In the genomic region with DNA sequence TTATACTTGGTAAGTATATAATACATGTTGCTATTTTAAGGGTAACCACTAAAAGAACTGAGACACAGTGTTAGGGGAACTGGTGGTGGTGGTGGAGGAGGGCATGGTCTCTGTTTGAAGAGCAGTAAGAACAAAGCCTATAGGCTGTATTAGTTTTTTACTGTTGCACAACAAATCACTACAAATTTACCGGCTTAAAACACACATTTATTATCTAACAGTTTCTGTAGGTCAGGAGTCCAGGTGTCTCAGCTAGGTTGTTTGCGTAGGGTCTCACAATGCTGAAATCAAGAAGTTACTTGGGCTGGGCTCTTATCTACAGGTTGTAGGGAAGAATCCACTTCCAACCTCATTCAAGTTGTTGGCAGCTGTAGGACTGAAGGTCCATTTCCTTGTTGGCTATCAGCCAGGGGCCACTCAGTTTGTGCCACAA, we compare ENCODE assay signal across 1 cellular context.
A peak's percentile ranks its signal among the peaks of the same experiment; 100 is the strongest.
TF ChIP-seq lines count a peak whose summit lies in the region.

No MANE protein-coding gene starts in this region.

TF ChIP-seq in HepG2, 621 proteins besides CTCF, POLR2A, EP300 and RAD21 (continued from another document and continues in another):
- TF ChIP-seq, protein P1, sequence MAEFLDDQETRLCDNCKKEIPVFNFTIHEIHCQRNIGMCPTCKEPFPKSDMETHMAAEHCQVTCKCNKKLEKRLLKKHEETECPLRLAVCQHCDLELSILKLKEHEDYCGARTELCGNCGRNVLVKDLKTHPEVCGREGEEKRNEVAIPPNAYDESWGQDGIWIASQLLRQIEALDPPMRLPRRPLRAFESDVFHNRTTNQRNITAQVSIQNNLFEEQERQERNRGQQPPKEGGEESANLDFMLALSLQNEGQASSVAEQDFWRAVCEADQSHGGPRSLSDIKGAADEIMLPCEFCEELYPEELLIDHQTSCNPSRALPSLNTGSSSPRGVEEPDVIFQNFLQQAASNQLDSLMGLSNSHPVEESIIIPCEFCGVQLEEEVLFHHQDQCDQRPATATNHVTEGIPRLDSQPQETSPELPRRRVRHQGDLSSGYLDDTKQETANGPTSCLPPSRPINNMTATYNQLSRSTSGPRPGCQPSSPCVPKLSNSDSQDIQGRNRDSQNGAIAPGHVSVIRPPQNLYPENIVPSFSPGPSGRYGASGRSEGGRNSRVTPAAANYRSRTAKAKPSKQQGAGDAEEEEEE (CRISPR knock-in tag; IDR thresholded peaks at IDR 0.05; ENCODE audit: borderline replicate concordance): no peak
- TF ChIP-seq, protein P2, sequence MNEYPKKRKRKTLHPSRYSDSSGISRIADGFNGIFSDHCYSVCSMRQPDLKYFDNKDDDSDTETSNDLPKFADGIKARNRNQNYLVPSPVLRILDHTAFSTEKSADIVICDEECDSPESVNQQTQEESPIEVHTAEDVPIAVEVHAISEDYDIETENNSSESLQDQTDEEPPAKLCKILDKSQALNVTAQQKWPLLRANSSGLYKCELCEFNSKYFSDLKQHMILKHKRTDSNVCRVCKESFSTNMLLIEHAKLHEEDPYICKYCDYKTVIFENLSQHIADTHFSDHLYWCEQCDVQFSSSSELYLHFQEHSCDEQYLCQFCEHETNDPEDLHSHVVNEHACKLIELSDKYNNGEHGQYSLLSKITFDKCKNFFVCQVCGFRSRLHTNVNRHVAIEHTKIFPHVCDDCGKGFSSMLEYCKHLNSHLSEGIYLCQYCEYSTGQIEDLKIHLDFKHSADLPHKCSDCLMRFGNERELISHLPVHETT (CRISPR knock-in tag; conservative IDR thresholded peaks at IDR 0.05): no peak
- TF ChIP-seq NFKBIZ (CRISPR knock-in tag; IDR thresholded peaks at IDR 0.05) (no peak), ATF1 (CRISPR knock-in tag; IDR thresholded peaks at IDR 0.05) (no peak), ZC3H4 (CRISPR knock-in tag; IDR thresholded peaks at IDR 0.05; ENCODE audit: borderline replicate concordance) (no peak), ADNP (CRISPR knock-in tag; IDR thresholded peaks at IDR 0.05) (no peak), HHEX (CRISPR knock-in tag; IDR thresholded peaks at IDR 0.05) (no peak), KLF11 (CRISPR knock-in tag; IDR thresholded peaks at IDR 0.05) (no peak), FOXA3 (CRISPR knock-in tag; IDR thresholded peaks at IDR 0.05) (0 out of 2 replicates have a peak, but pooled peaks have one; percentile 27), SIN3A (IDR thresholded peaks at IDR 0.05; ENCODE audit: borderline replicate concordance, low read depth, low read length) (no peak), ZNF136 (CRISPR knock-in tag; IDR thresholded peaks at IDR 0.05; ENCODE audit: low read depth) (no peak), PAWR (CRISPR knock-in tag; IDR thresholded peaks at IDR 0.05; ENCODE audit: borderline replicate concordance) (no peak), HNF4A (CRISPR knock-in tag; IDR thresholded peaks at IDR 0.05) (peak; percentile 60), ZNF749 (CRISPR knock-in tag; IDR thresholded peaks at IDR 0.05; ENCODE audit: borderline replicate concordance) (no peak), ZNF761 (CRISPR knock-in tag; conservative IDR thresholded peaks at IDR 0.05) (no peak), HNF4G (IDR thresholded peaks at IDR 0.05; ENCODE audit: borderline replicate concordance, low read depth, low read length) (peak; percentile 54; the same call in 1 of the 2 replicates), HNF4G (CRISPR knock-in tag; IDR thresholded peaks at IDR 0.05; ENCODE audit: borderline replicate concordance, low read depth) (no peak), POLR2AphosphoS5 (IDR thresholded peaks at IDR 0.05; ENCODE audit: low read depth, low read length) (no peak), ARID2 (CRISPR knock-in tag; IDR thresholded peaks at IDR 0.05; ENCODE audit: borderline replicate concordance) (no peak), TBX2 (CRISPR knock-in tag; IDR thresholded peaks at IDR 0.05; ENCODE audit: borderline replicate concordance) (peak; percentile 15; the same call in 1 of the 2 replicates), NR2F6 (IDR thresholded peaks at IDR 0.05) (0 out of 2 replicates have a peak, but pooled peaks have one; percentile 25), NR2F6 (CRISPR knock-in tag; IDR thresholded peaks at IDR 0.05) (no peak; the same call in 1 of the 2 replicates), GTF3A (CRISPR knock-in tag; conservative IDR thresholded peaks at IDR 0.05) (no peak), ARNTL (CRISPR knock-in tag; IDR thresholded peaks at IDR 0.05) (no peak), RELA (CRISPR knock-in tag; IDR thresholded peaks at IDR 0.05) (no peak), SOX5 (CRISPR knock-in tag; IDR thresholded peaks at IDR 0.05; ENCODE audit: borderline replicate concordance) (peak; percentile 44; the same call in 1 of the 2 replicates), ZNF253 (CRISPR knock-in tag; IDR thresholded peaks at IDR 0.05; ENCODE audit: borderline replicate concordance) (no peak), FOXJ3 (CRISPR knock-in tag; IDR thresholded peaks at IDR 0.05; ENCODE audit: borderline replicate concordance) (no peak), ZNF781 (CRISPR knock-in tag; IDR thresholded peaks at IDR 0.05; ENCODE audit: borderline replicate concordance, not compliant biosample characterization) (no peak)
- TF ChIP-seq, protein P3, sequence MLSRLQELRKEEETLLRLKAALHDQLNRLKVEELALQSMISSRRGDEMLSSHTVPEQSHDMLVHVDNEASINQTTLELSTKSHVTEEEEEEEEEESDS (CRISPR knock-in tag; IDR thresholded peaks at IDR 0.05; ENCODE audit: borderline replicate concordance): no peak
- TF ChIP-seq, protein P4, sequence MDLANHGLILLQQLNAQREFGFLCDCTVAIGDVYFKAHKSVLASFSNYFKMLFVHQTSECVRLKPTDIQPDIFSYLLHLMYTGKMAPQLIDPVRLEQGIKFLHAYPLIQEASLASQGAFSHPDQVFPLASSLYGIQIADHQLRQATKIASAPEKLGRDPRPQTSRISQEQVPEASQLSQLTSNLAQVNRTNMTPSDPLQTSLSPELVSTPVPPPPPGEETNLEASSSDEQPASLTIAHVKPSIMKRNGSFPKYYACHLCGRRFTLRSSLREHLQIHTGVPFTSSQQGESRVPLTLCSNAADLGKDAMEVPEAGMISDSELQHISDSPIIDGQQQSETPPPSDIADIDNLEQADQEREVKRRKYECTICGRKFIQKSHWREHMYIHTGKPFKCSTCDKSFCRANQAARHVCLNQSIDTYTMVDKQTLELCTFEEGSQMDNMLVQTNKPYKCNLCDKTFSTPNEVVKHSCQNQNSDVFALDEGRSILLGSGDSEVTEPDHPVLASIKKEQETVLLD (CRISPR knock-in tag; IDR thresholded peaks at IDR 0.05; ENCODE audit: low read depth): no peak
- TF ChIP-seq, protein P5, sequence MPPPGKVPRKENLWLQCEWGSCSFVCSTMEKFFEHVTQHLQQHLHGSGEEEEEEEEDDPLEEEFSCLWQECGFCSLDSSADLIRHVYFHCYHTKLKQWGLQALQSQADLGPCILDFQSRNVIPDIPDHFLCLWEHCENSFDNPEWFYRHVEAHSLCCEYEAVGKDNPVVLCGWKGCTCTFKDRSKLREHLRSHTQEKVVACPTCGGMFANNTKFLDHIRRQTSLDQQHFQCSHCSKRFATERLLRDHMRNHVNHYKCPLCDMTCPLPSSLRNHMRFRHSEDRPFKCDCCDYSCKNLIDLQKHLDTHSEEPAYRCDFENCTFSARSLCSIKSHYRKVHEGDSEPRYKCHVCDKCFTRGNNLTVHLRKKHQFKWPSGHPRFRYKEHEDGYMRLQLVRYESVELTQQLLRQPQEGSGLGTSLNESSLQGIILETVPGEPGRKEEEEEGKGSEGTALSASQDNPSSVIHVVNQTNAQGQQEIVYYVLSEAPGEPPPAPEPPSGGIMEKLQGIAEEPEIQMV (CRISPR knock-in tag; IDR thresholded peaks at IDR 0.05; ENCODE audit: low read depth): no peak
- TF ChIP-seq, protein P6, sequence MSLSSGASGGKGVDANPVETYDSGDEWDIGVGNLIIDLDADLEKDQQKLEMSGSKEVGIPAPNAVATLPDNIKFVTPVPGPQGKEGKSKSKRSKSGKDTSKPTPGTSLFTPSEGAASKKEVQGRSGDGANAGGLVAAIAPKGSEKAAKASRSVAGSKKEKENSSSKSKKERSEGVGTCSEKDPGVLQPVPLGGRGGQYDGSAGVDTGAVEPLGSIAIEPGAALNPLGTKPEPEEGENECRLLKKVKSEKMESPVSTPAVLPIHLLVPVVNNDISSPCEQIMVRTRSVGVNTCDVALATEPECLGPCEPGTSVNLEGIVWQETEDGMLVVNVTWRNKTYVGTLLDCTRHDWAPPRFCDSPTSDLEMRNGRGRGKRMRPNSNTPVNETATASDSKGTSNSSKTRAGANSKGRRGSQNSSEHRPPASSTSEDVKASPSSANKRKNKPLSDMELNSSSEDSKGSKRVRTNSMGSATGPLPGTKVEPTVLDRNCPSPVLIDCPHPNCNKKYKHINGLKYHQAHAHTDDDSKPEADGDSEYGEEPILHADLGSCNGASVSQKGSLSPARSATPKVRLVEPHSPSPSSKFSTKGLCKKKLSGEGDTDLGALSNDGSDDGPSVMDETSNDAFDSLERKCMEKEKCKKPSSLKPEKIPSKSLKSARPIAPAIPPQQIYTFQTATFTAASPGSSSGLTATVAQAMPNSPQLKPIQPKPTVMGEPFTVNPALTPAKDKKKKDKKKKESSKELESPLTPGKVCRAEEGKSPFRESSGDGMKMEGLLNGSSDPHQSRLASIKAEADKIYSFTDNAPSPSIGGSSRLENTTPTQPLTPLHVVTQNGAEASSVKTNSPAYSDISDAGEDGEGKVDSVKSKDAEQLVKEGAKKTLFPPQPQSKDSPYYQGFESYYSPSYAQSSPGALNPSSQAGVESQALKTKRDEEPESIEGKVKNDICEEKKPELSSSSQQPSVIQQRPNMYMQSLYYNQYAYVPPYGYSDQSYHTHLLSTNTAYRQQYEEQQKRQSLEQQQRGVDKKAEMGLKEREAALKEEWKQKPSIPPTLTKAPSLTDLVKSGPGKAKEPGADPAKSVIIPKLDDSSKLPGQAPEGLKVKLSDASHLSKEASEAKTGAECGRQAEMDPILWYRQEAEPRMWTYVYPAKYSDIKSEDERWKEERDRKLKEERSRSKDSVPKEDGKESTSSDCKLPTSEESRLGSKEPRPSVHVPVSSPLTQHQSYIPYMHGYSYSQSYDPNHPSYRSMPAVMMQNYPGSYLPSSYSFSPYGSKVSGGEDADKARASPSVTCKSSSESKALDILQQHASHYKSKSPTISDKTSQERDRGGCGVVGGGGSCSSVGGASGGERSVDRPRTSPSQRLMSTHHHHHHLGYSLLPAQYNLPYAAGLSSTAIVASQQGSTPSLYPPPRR (CRISPR knock-in tag; IDR thresholded peaks at IDR 0.05; ENCODE audit: borderline replicate concordance): no peak; the same call in 1 of the 2 replicates
- TF ChIP-seq, protein P7, sequence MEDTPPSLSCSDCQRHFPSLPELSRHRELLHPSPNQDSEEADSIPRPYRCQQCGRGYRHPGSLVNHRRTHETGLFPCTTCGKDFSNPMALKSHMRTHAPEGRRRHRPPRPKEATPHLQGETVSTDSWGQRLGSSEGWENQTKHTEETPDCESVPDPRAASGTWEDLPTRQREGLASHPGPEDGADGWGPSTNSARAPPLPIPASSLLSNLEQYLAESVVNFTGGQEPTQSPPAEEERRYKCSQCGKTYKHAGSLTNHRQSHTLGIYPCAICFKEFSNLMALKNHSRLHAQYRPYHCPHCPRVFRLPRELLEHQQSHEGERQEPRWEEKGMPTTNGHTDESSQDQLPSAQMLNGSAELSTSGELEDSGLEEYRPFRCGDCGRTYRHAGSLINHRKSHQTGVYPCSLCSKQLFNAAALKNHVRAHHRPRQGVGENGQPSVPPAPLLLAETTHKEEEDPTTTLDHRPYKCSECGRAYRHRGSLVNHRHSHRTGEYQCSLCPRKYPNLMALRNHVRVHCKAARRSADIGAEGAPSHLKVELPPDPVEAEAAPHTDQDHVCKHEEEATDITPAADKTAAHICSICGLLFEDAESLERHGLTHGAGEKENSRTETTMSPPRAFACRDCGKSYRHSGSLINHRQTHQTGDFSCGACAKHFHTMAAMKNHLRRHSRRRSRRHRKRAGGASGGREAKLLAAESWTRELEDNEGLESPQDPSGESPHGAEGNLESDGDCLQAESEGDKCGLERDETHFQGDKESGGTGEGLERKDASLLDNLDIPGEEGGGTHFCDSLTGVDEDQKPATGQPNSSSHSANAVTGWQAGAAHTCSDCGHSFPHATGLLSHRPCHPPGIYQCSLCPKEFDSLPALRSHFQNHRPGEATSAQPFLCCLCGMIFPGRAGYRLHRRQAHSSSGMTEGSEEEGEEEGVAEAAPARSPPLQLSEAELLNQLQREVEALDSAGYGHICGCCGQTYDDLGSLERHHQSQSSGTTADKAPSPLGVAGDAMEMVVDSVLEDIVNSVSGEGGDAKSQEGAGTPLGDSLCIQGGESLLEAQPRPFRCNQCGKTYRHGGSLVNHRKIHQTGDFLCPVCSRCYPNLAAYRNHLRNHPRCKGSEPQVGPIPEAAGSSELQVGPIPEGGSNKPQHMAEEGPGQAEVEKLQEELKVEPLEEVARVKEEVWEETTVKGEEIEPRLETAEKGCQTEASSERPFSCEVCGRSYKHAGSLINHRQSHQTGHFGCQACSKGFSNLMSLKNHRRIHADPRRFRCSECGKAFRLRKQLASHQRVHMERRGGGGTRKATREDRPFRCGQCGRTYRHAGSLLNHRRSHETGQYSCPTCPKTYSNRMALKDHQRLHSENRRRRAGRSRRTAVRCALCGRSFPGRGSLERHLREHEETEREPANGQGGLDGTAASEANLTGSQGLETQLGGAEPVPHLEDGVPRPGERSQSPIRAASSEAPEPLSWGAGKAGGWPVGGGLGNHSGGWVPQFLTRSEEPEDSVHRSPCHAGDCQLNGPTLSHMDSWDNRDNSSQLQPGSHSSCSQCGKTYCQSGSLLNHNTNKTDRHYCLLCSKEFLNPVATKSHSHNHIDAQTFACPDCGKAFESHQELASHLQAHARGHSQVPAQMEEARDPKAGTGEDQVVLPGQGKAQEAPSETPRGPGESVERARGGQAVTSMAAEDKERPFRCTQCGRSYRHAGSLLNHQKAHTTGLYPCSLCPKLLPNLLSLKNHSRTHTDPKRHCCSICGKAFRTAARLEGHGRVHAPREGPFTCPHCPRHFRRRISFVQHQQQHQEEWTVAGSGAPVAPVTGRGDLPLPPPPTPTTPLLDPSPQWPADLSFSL (CRISPR knock-in tag; IDR thresholded peaks at IDR 0.05): no peak
- TF ChIP-seq, protein P8, sequence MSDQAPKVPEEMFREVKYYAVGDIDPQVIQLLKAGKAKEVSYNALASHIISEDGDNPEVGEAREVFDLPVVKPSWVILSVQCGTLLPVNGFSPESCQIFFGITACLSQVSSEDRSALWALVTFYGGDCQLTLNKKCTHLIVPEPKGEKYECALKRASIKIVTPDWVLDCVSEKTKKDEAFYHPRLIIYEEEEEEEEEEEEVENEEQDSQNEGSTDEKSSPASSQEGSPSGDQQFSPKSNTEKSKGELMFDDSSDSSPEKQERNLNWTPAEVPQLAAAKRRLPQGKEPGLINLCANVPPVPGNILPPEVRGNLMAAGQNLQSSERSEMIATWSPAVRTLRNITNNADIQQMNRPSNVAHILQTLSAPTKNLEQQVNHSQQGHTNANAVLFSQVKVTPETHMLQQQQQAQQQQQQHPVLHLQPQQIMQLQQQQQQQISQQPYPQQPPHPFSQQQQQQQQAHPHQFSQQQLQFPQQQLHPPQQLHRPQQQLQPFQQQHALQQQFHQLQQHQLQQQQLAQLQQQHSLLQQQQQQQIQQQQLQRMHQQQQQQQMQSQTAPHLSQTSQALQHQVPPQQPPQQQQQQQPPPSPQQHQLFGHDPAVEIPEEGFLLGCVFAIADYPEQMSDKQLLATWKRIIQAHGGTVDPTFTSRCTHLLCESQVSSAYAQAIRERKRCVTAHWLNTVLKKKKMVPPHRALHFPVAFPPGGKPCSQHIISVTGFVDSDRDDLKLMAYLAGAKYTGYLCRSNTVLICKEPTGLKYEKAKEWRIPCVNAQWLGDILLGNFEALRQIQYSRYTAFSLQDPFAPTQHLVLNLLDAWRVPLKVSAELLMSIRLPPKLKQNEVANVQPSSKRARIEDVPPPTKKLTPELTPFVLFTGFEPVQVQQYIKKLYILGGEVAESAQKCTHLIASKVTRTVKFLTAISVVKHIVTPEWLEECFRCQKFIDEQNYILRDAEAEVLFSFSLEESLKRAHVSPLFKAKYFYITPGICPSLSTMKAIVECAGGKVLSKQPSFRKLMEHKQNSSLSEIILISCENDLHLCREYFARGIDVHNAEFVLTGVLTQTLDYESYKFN (CRISPR knock-in tag; conservative IDR thresholded peaks at IDR 0.05): peak; percentile 63
